In genomic region chrX:72712094-72712755, GRCh38 we compare ENCODE assay signal across 9 cellular contexts. TPM values are rescaled to one million over a fixed set of nuclear protein-coding genes. Genes with fewer than 3 reads are reported as not detected.
DNase-seq lines count a peak whose midpoint lies in the region; ATAC-seq and TF ChIP-seq lines count a peak whose summit lies in the region.
"Had no signal": no experiment of that assay in that cellular context is flagged by ENCODE, and none has a peak within 500 bp of the region (broad histone marks: within the 10 kb centered on the region; RNA-seq: fewer than 3 reads in every experiment).

No MANE protein-coding gene starts in this region.

- H3K9me3 ChIP-seq in A673 (ENCODE audit: low read depth, low read length, poor library complexity, severe bottlenecking) = no peaks in the 10 kb centered on the region

- peak overlapping the region; percentile 52 for H3K4me3 Mint-ChIP-seq in activated naive CD8-positive, alpha-beta T cell

- intact Hi-C loops in A673 (cut with micrococcal nuclease; ENCODE audit: unreplicated experiment) = no loop called here

- DNase-seq in A673 (ENCODE audit: low spot score) = no peak
- peak; percentile 0 for DNase-seq in HT1080 (ENCODE audit: low read depth)
- peak; percentile 18 for DNase-seq in left kidney (ENCODE audit: low read depth, low spot score)
- no peak for DNase-seq in GM19238 (ENCODE audit: insufficient read length, low spot score)
- no peak for DNase-seq in left lobe of liver (ENCODE audit: low spot score)
- DNase-seq in T1000 (lab: John Stamatoyannopoulos, UW) = no peak
- DNase-seq in epidermal melanocyte (ENCODE audit: insufficient read length, low spot score) = no peak

- H3K4me3 ChIP-seq in A673 (ENCODE audit: low read depth, low read length, poor library complexity, severe bottlenecking) = no peak overlapping the region

- no peak for ATAC-seq in left lobe of liver
- ATAC-seq: natural killer cell treated with Interleukin-12 subunit alpha and Interleukin-12 subunit beta and Interleukin-15 and Interleukin-18, amount 100 ng/mL, for 72 hours had no signal

- no peak for TF ChIP-seq CTCF in A673 (conservative IDR thresholded peaks at IDR 0.05; ENCODE audit: low read depth, low read length)

- CTCF ChIA-PET in A673 (lab: Charles Lee) = no interaction called here

- peaks cover 5% of the 10 kb centered on the region for H3K27me3 Mint-ChIP-seq in activated naive CD8-positive, alpha-beta T cell

- no peak overlapping the region for H3K27ac ChIP-seq in A673 (ENCODE audit: low read depth, low read length, poor library complexity, severe bottlenecking)

- no peaks in the 10 kb centered on the region for H3K9me3 Mint-ChIP-seq in activated naive CD8-positive, alpha-beta T cell (ENCODE audit: low read depth)
- H3K9me3 Mint-ChIP-seq: natural killer cell treated with Interleukin-12 subunit alpha and Interleukin-12 subunit beta and Interleukin-15 and Interleukin-18, amount 100 ng/mL, for 72 hours had no signal

- no peaks in the 10 kb centered on the region for H3K36me3 ChIP-seq in A673 (ENCODE audit: insufficient read depth, low read length, poor library complexity, severe bottlenecking)

- H3K27ac Mint-ChIP-seq in activated naive CD8-positive, alpha-beta T cell = no peak overlapping the region
- H3K27ac Mint-ChIP-seq: natural killer cell treated with Interleukin-12 subunit alpha and Interleukin-12 subunit beta and Interleukin-15 and Interleukin-18, amount 100 ng/mL, for 72 hours had no signal

- H3K4me1 Mint-ChIP-seq in activated naive CD8-positive, alpha-beta T cell (ENCODE audit: low read depth) = peaks cover 16% of the 10 kb centered on the region

- H3K36me3 Mint-ChIP-seq in activated naive CD8-positive, alpha-beta T cell = peaks cover 2% of the 10 kb centered on the region

- no peaks in the 10 kb centered on the region for H3K4me1 ChIP-seq in A673 (ENCODE audit: insufficient read depth, low read length, poor library complexity, severe bottlenecking)

- POLR2A ChIA-PET in A673 (lab: Charles Lee; ENCODE audit: low non-redundant PET) = no interaction called here

- H3K27me3 ChIP-seq in A673 (replicated peaks; ENCODE audit: insufficient read depth, low read depth, low read length, poor library complexity) = no peaks in the 10 kb centered on the region

- TSS peak; percentile 32 for BruUV-seq in A673 (replicated peaks; lab: Mats Ljungman, UMichigan)

RNA-seq across cellular contexts. Expression of gene PHKA1, which starts 1.9 kb away (rescaled TPM):
- total RNA-seq in A673 (2021) (10.5 and 13.6 TPM in 2 replicates), left lobe of liver (1.8 TPM)
- total RNA-seq in HT1080 (2014; rRNA removed; shearing (Covaris generic)) = 6.9 and 8.3 TPM in 2 replicates
- polyA plus RNA-seq in HT1080 (2015; cell fraction: cytosol; rRNA removed) = 5.2 and 6.3 TPM in 2 replicates
- polyA plus RNA-seq in HT1080 (2015; cell fraction: nucleus; rRNA removed) = 11.3 TPM in 2 replicates

Comparison
In these comparisons a context has a peak if more than half of its experiments do, and no peak if none do; other contexts are left out.
1. DNase-seq: peak in HT1080 (single experiment) and left kidney (single experiment); none in A673 (single experiment), GM19238 (single experiment), left lobe of liver (single experiment), T1000 (single experiment) and epidermal melanocyte (single experiment).